ENCODE assay signal across 1 cellular context in genomic region chr15:66388576-66388975, GRCh38.
TF ChIP-seq lines count a peak whose summit lies in the region.

No MANE protein-coding gene starts in this region.

TF ChIP-seq in A549, 52 proteins besides CTCF, POLR2A, EP300 and RAD21 (continued from another document):
- TF ChIP-seq, protein P1, sequence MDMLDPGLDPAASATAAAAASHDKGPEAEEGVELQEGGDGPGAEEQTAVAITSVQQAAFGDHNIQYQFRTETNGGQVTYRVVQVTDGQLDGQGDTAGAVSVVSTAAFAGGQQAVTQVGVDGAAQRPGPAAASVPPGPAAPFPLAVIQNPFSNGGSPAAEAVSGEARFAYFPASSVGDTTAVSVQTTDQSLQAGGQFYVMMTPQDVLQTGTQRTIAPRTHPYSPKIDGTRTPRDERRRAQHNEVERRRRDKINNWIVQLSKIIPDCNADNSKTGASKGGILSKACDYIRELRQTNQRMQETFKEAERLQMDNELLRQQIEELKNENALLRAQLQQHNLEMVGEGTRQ (IDR thresholded peaks at IDR 0.05) = no peak
- TF ChIP-seq JUN (IDR thresholded peaks at IDR 0.05) = no peak
- TF ChIP-seq NPAS2 (CRISPR knock-in tag; IDR thresholded peaks at IDR 0.05; ENCODE audit: borderline replicate concordance) = no peak
- TF ChIP-seq, protein P2, sequence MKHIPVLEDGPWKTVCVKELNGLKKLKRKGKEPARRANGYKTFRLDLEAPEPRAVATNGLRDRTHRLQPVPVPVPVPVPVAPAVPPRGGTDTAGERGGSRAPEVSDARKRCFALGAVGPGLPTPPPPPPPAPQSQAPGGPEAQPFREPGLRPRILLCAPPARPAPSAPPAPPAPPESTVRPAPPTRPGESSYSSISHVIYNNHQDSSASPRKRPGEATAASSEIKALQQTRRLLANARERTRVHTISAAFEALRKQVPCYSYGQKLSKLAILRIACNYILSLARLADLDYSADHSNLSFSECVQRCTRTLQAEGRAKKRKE (CRISPR knock-in tag; IDR thresholded peaks at IDR 0.05; ENCODE audit: low read depth) = no peak
- TF ChIP-seq CBX2 (IDR thresholded peaks at IDR 0.05; ENCODE audit: borderline replicate concordance, low read depth) = no peak
- no peak for TF ChIP-seq ZSCAN20 (CRISPR knock-in tag; IDR thresholded peaks at IDR 0.05)
- TF ChIP-seq ZNF302 (CRISPR knock-in tag; IDR thresholded peaks at IDR 0.05) = no peak
- no peak for TF ChIP-seq KDM5A (IDR thresholded peaks at IDR 0.05)
- TF ChIP-seq NFE2L2 (conservative IDR thresholded peaks at IDR 0.05; ENCODE audit: low read length) = no peak
TF ChIP-seq in A549: peak in this region for 0.
